ENCODE assay signal across 8 cellular contexts in the genomic region with DNA sequence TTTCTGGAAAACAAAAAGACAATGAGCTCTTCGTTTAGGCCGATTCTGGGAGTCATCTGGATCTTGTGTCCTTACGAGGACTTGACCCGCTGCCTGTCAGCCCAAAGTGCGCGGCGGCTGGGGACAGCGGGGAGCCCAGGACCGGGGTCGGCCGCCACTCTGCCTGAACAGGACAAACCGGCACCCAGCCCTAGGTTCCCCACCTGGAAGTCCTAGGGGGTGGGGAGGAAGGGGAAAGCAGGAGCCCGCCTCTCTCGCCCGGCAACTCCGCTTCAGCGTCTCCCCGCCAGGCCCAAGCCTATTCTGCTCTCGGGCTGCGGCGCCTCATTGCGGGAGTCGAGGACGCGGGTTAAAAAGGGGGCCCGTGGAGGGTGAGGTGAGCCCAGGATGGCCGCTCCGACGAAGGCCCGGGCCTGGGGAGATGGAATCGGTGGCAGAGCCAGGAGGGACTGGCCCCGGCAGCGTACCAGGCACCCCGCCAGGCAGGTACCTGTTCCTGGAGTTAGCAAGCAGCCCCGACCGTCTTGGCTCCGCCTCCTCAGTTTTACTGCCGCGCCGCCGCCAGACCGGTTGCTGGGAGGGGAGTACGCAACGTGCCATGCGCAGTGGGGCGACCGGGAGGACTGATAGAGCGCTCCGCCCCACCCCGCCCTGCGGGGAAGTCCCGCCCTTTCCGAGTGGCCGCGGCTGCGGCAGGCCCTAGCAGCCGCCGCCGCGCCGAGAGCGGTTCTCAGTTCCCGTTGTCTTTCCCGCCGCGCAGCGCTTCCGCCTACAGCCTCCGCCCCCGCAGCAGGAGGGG. TPM values are rescaled to one million over a fixed set of nuclear protein-coding genes. Genes with fewer than 3 reads are reported as not detected.
DNase-seq lines count a peak whose midpoint lies in the region; TF ChIP-seq lines count a peak whose summit lies in the region.

A gene with protein sequence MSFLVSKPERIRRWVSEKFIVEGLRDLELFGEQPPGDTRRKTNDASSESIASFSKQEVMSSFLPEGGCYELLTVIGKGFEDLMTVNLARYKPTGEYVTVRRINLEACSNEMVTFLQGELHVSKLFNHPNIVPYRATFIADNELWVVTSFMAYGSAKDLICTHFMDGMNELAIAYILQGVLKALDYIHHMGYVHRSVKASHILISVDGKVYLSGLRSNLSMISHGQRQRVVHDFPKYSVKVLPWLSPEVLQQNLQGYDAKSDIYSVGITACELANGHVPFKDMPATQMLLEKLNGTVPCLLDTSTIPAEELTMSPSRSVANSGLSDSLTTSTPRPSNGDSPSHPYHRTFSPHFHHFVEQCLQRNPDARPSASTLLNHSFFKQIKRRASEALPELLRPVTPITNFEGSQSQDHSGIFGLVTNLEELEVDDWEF (minus strand): TSS at position 549 of the 799 bp plus-strand sequence. CDS start 13,430 bp downstream, outside the sequence.

- H3K27me3 ChIP-seq in suprapubic skin, result no peaks in the 10 kb centered on the region

- no peak for TF ChIP-seq CTCF in HFF-Myc (IDR thresholded peaks at IDR 0.05; ENCODE audit: low read depth, low read length, missing control alignments)
- TF ChIP-seq CTCF in suprapubic skin (IDR thresholded peaks at IDR 0.05), result no peak

- no peaks in the 10 kb centered on the region for H3K27me3 Mint-ChIP-seq in activated naive CD4-positive, alpha-beta T cell treated with anti-CD3 and anti-CD28 coated beads, Interleukin-2, amount 10 ng/mL, durations not matched to agents 7 days and 5 days

- CTCF ChIA-PET in activated naive CD4-positive, alpha-beta T cell treated with anti-CD3 and anti-CD28 coated beads, Interleukin-2, amount 10 ng/mL, durations not matched to agents 7 days and 5 days (lab: Charles Lee), result interaction anchor here (0.8 to 1.4 kb wide), 2 partner anchors 25 to 92 kb away, joined by 3 to 8 read pairs; no protein-coding TSS in a partner anchor

- H3K9me3 ChIP-seq in suprapubic skin, result no peaks in the 10 kb centered on the region

- no peaks in the 10 kb centered on the region for H3K9me3 Mint-ChIP-seq in activated naive CD4-positive, alpha-beta T cell treated with anti-CD3 and anti-CD28 coated beads, Interleukin-2, amount 10 ng/mL, durations not matched to agents 7 days and 5 days

- peaks cover 16% of the 10 kb centered on the region for H3K36me3 Mint-ChIP-seq in activated naive CD4-positive, alpha-beta T cell treated with anti-CD3 and anti-CD28 coated beads, Interleukin-2, amount 10 ng/mL, durations not matched to agents 7 days and 5 days

- peak within 1 kb of the TSS; percentile 93 for H3K27ac Mint-ChIP-seq in activated naive CD4-positive, alpha-beta T cell treated with anti-CD3 and anti-CD28 coated beads, Interleukin-2, amount 10 ng/mL, durations not matched to agents 7 days and 5 days

- peak; percentile 12 to 56 for TF ChIP-seq POLR2A in suprapubic skin (IDR thresholded peaks at IDR 0.05)

- H3K36me3 ChIP-seq in suprapubic skin, result peaks cover 9% of the 10 kb centered on the region

- H3K4me1 ChIP-seq in suprapubic skin, result peaks cover 21% of the 10 kb centered on the region

- H3K4me3 ChIP-seq in HFF-Myc (replicated peaks; ENCODE audit: low read depth, low read length) (peak within 1 kb of the TSS; percentile 71), suprapubic skin (peak within 1 kb of the TSS; percentile 68)

- H3K4me1 Mint-ChIP-seq in activated naive CD4-positive, alpha-beta T cell treated with anti-CD3 and anti-CD28 coated beads, Interleukin-2, amount 10 ng/mL, durations not matched to agents 7 days and 5 days, result peaks cover 34% of the 10 kb centered on the region

- TF ChIP-seq EP300 in suprapubic skin (IDR thresholded peaks at IDR 0.05), result no peak

- DNase-seq in GM03348 (ENCODE audit: low spot score) (peak; percentile 99), HFF-Myc (ENCODE audit: extremely low read depth, low read depth) (peak; percentile 90), NAMALWA (ENCODE audit: low spot score) (peak; percentile 98), SK-N-DZ (ENCODE audit: low spot score) (peak; percentile 98), germinal center (ENCODE audit: low spot score) (peak; percentile 97), nucleus accumbens (lab: John Stamatoyannopoulos, UW) (peak; percentile 47 to 98 (median 95)), suprapubic skin (ENCODE audit: low spot score in 2 of 2) (peak; percentile 99)
- DNase-seq in activated naive CD4-positive, alpha-beta T cell treated with anti-CD3 and anti-CD28 coated beads, Interleukin-2, amount 10 ng/mL, durations not matched to agents 7 days and 5 days, result peak; percentile 100

- 0% methylated on average over 22 of the region's 70 CpGs for WGBS in suprapubic skin

- peak within 1 kb of the TSS; percentile 92 for H3K27ac ChIP-seq in suprapubic skin

- peak within 1 kb of the TSS; percentile 91 for H3K4me3 Mint-ChIP-seq in activated naive CD4-positive, alpha-beta T cell treated with anti-CD3 and anti-CD28 coated beads, Interleukin-2, amount 10 ng/mL, durations not matched to agents 7 days and 5 days

RNA-seq across cellular contexts. Expression of the gene that starts here (rescaled TPM):
- polyA plus RNA-seq in SK-N-DZ (2014; cell fraction: cytosol; rRNA removed), result 26.3 and 42.8 TPM in 2 replicates
- polyA plus RNA-seq in SK-N-DZ (2014; cell fraction: nucleus; rRNA removed), result 70.6 and 89.1 TPM in 2 replicates
- 10 to 100 TPM; 17.0 to 52.2 (median 27.4) TPM for total RNA-seq in suprapubic skin

Comparison
In these comparisons a context has a peak if more than half of its experiments do, and no peak if none do; other contexts are left out.
1. Peak in every context shown above with its lines: DNase-seq, H3K4me3 ChIP-seq and H3K27ac ChIP-seq.